ENCODE assay signal across 19 cellular contexts in the genomic region with DNA sequence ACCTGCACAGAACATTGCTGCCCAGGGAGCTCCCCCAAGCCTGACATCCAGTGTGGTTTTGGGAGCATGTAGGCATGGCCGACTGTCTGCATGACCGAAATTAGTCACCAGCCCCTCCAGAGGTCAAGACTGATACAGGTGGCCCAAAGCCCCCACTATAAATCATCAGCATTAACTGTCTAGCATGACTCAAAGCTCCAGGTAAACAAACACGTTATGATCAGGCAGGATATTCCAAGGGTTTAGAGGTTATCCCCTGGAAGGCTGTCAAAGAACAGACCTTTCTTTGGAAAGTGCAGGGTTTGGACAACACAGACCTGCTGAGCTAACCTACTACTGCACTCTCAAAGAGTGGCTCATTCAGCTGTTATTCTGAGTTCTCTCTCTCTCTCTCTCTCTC. TPM values are rescaled to one million over a fixed set of nuclear protein-coding genes. Genes with fewer than 3 reads are reported as not detected.
DNase-seq lines count a peak whose midpoint lies in the region; ATAC-seq and TF ChIP-seq lines count a peak whose summit lies in the region.
"Had no signal": no experiment of that assay in that cellular context is flagged by ENCODE, and none has a peak within 500 bp of the region (broad histone marks: within the 10 kb centered on the region; RNA-seq: fewer than 3 reads in every experiment).

No MANE protein-coding gene starts in this region.

- no peak overlapping the region for H3K4me3 ChIP-seq in epithelial cell of esophagus (ENCODE audit: low read length)
- H3K4me3 ChIP-seq: BLaER1 treated with 17β-estradiol and CSF1 and Interleukin-3, amounts not matched to agents 10 nM and 100 nM; GM12878 had no signal

- no peak for TF ChIP-seq CTCF in epithelial cell of esophagus (IDR thresholded peaks at IDR 0.05; ENCODE audit: insufficient read depth, low read depth, low read length, missing control alignments)

- ATAC-seq in HG03159 (IDR thresholded peaks at IDR 0.05; ENCODE audit: unreplicated experiment) (no peak), GM18907 (IDR thresholded peaks at IDR 0.05; ENCODE audit: unreplicated experiment) (no peak)
- ATAC-seq: GM12878, HepG2 had no signal

- DNase-seq in NCI-H748 (lab: John Stamatoyannopoulos, UW; ENCODE audit: unreplicated experiment) = peak; percentile 5
- no peak for DNase-seq in NCI-H748 treated with DMSO at 0.1 percent for 48 hours (lab: John Stamatoyannopoulos, UW)
- DNase-seq in NCI-H226 = peak; percentile 5
- DNase-seq in epithelial cell of esophagus (ENCODE audit: low read depth) = peak; percentile 1
- peak; percentile 23 for DNase-seq in renal cortical epithelial cell (ENCODE audit: low read depth)
- DNase-seq in COLO668 (lab: John Stamatoyannopoulos, UW; ENCODE audit: unreplicated experiment) = no peak
- DNase-seq: 8988T; ACHN; CD4-positive, CD25-positive, alpha-beta regulatory T cell; DMS153; GOT3; H9 had no signal

RNA-seq across cellular contexts. Expression of a gene that starts 2.1 kb away (rescaled TPM):
- not detected in 2 replicates for total RNA-seq in renal cortical epithelial cell
- total RNA-seq: CD4-positive, CD25-positive, alpha-beta regulatory T cell; Daoy; G401; GM12878; H9; HepG2 had no signal

Comparison
In these comparisons a context has a peak if more than half of its experiments do, and no peak if none do; other contexts are left out.
1. DNase-seq: peak in NCI-H748 (single experiment), NCI-H226 (single experiment), epithelial cell of esophagus (single experiment) and renal cortical epithelial cell (single experiment); none in NCI-H748 treated with DMSO at 0.1 percent for 48 hours (single experiment) and COLO668 (single experiment).